Comparison of ENCODE assay signal across 39 cellular contexts in the genomic region with DNA sequence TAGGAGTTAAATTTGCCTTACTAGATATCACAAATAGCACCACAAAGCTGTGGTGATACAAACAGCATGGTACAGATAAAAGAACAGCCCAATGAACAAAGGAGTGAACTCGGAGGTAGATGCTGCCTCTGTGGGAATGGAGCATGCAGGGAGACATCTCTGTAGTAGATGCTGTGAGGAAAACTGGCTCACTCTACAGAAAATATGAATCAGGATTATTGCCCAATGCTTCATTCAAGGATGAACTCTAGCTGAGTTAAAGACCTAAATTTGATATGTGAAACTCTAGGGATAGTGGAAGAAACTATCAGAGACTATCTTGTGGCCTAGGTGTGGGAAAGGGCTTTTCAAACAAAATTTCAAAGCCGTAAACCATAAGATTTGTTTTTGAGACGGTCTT. TPM values are rescaled to one million over a fixed set of nuclear protein-coding genes. Genes with fewer than 3 reads are reported as not detected.
"Had no signal": no experiment of that assay in that cellular context is flagged by ENCODE, and none has a peak within 500 bp of the region (broad histone marks: within the 10 kb centered on the region; RNA-seq: fewer than 3 reads in every experiment).

No MANE protein-coding gene starts in this region.

- H3K9me3 Mint-ChIP-seq: activated CD4-positive, alpha-beta memory T cell treated with anti-CD3 and anti-CD28 coated beads, Interleukin-2, amount 10 ng/mL, durations not matched to agents 7 days and 5 days; activated naive CD8-positive, alpha-beta T cell treated with anti-CD3 and anti-CD28 coated beads, Interleukin-2, amount 50 U/mL, for 24 hours; central memory CD8-positive, alpha-beta T cell had no signal

- H2AFZ ChIP-seq: PC-9 had no signal

- H3K36me3 ChIP-seq: brain microvascular endothelial cell, cardiac muscle cell, MG63 had no signal

- H3K27ac Mint-ChIP-seq: activated CD4-positive, alpha-beta memory T cell treated with anti-CD3 and anti-CD28 coated beads, Interleukin-2, amount 10 ng/mL, durations not matched to agents 7 days and 5 days; activated CD8-positive, alpha-beta memory T cell treated with anti-CD3 and anti-CD28 coated beads, Interleukin-2, amount 10 ng/mL, durations not matched to agents 7 days and 5 days; activated naive CD4-positive, alpha-beta T cell treated with anti-CD3 and anti-CD28 coated beads, Interleukin-2, amount 10 ng/mL, durations not matched to agents 7 days and 5 days; activated naive CD8-positive, alpha-beta T cell; activated naive CD8-positive, alpha-beta T cell treated with anti-CD3 and anti-CD28 coated beads, Interleukin-2, amount 50 U/mL, for 24 hours had no signal

- H3K27me3 ChIP-seq: brain microvascular endothelial cell, cardiac muscle cell, MG63 had no signal

- ATAC-seq: activated CD8-positive, alpha-beta memory T cell treated with anti-CD3 and anti-CD28 coated beads, Interleukin-2, amount 10 ng/mL, durations not matched to agents 7 days and 5 days; activated naive CD8-positive, alpha-beta T cell treated with anti-CD3 and anti-CD28 coated beads, Interleukin-2, amount 50 U/mL, for 24 hours; Right ventricle myocardium inferior; SK-N-SH treated with all-trans-retinoic acid at 6 μM for 48 hours had no signal

- H3K36me3 Mint-ChIP-seq: activated CD8-positive, alpha-beta memory T cell treated with anti-CD3 and anti-CD28 coated beads, Interleukin-2, amount 10 ng/mL, durations not matched to agents 7 days and 5 days; activated naive CD4-positive, alpha-beta T cell treated with anti-CD3 and anti-CD28 coated beads, Interleukin-2, amount 10 ng/mL, durations not matched to agents 7 days and 5 days; activated naive CD8-positive, alpha-beta T cell had no signal

- DNase-seq: activated CD4-positive, alpha-beta memory T cell treated with anti-CD3 and anti-CD28 coated beads, Interleukin-2, amount 10 ng/mL, durations not matched to agents 7 days and 5 days; activated CD4-positive, alpha-beta T cell treated with anti-CD3 and anti-CD28 coated beads for 1 hour; activated CD4-positive, alpha-beta T cell treated with anti-CD3 and anti-CD28 coated beads for 48 hours; activated CD4-positive, CD25-positive, alpha-beta regulatory T cell; activated CD8-positive, alpha-beta memory T cell treated with anti-CD3 and anti-CD28 coated beads for 24 hours; activated CD8-positive, alpha-beta memory T cell treated with anti-CD3 and anti-CD28 coated beads, Interleukin-2, amount 10 ng/mL, durations not matched to agents 7 days and 5 days; activated CD8-positive, alpha-beta memory T cell treated with anti-CD3 and anti-CD28 coated beads, Interleukin-2, amount 50 U/mL, for 48 hours; activated effector memory CD4-positive, alpha-beta T cell treated with Interleukin-2 at 50 U/mL for 16 hours; activated naive CD4-positive, alpha-beta T cell treated with anti-CD3 and anti-CD28 coated beads, Interleukin-2, amount 10 ng/mL, durations not matched to agents 7 days and 5 days; activated naive CD8-positive, alpha-beta T cell treated with anti-CD3 and anti-CD28 coated beads, Interleukin-2, amount 50 U/mL, for 24 hours; activated T-cell treated with anti-CD3 and anti-CD28 coated beads, Interleukin-2, amount 50 U/mL, for 48 hours; amniotic stem cell; aorta; brain microvascular endothelial cell; Karpas-422; KBM-7; MG63; NCI-H1048; NCI-H1436 treated with DMSO at 0.1 percent for 48 hours; NCI-H1694 treated with DMSO at 0.1 percent for 48 hours; NCI-H2029; NCI-H345; NCI-H524 treated with DMSO at 0.1 percent for 48 hours; NK-92 treated with Interleukin-12 subunit alpha and Interleukin-12 subunit beta, amount 100 ng/mL, for 24 hours; PC-9; SIG-M5; SW 1271; T-helper 1 cell; T-helper 2 cell; T-helper 9 cell had no signal

- H3K4me2 ChIP-seq: PC-9 had no signal

- H3K4me3 Mint-ChIP-seq: activated CD4-positive, alpha-beta memory T cell treated with anti-CD3 and anti-CD28 coated beads, Interleukin-2, amount 10 ng/mL, durations not matched to agents 7 days and 5 days; activated CD8-positive, alpha-beta memory T cell treated with anti-CD3 and anti-CD28 coated beads, Interleukin-2, amount 10 ng/mL, durations not matched to agents 7 days and 5 days; activated naive CD4-positive, alpha-beta T cell treated with anti-CD3 and anti-CD28 coated beads, Interleukin-2, amount 10 ng/mL, durations not matched to agents 7 days and 5 days; activated naive CD8-positive, alpha-beta T cell; activated naive CD8-positive, alpha-beta T cell treated with anti-CD3 and anti-CD28 coated beads, Interleukin-2, amount 50 U/mL, for 24 hours; central memory CD8-positive, alpha-beta T cell had no signal

- H3K4me3 ChIP-seq: cardiac muscle cell, MG63, PC-9 had no signal

- H3K27ac ChIP-seq: brain microvascular endothelial cell, cardiac muscle cell, PC-9, RWPE1, VCaP had no signal

- H3K27me3 Mint-ChIP-seq: activated CD4-positive, alpha-beta memory T cell treated with anti-CD3 and anti-CD28 coated beads, Interleukin-2, amount 10 ng/mL, durations not matched to agents 7 days and 5 days; activated naive CD8-positive, alpha-beta T cell; activated naive CD8-positive, alpha-beta T cell treated with anti-CD3 and anti-CD28 coated beads, Interleukin-2, amount 50 U/mL, for 24 hours; central memory CD8-positive, alpha-beta T cell had no signal

RNA-seq across cellular contexts. Expression of a gene that starts 17.3 kb away (rescaled TPM):
- total RNA-seq: activated CD4-positive, alpha-beta memory T cell treated with anti-CD3 and anti-CD28 coated beads, Interleukin-2, amount 10 ng/mL, durations not matched to agents 7 days and 5 days; activated CD8-positive, alpha-beta memory T cell treated with anti-CD3 and anti-CD28 coated beads, Interleukin-2, amount 10 ng/mL, durations not matched to agents 7 days and 5 days; aorta; cardiac muscle cell; NCI-H460; PC-9; Right ventricle myocardium inferior; SK-MEL-5 had no signal
- polyA plus RNA-seq: aorta, cardiac muscle cell had no signal

RNA-seq across cellular contexts. Expression of a gene that starts 51.1 kb away (rescaled TPM):
- total RNA-seq: activated CD4-positive, alpha-beta memory T cell treated with anti-CD3 and anti-CD28 coated beads, Interleukin-2, amount 10 ng/mL, durations not matched to agents 7 days and 5 days; activated CD8-positive, alpha-beta memory T cell treated with anti-CD3 and anti-CD28 coated beads, Interleukin-2, amount 10 ng/mL, durations not matched to agents 7 days and 5 days; cardiac muscle cell; NCI-H460; Right ventricle myocardium inferior; SK-MEL-5 had no signal
- polyA plus RNA-seq: aorta, cardiac muscle cell had no signal
